24 cellular contexts compared by ENCODE assay signal in genomic region chr2:203913947-203914346, GRCh38. TPM values are rescaled to one million over a fixed set of nuclear protein-coding genes. Genes with fewer than 3 reads are reported as not detected.
A peak's percentile ranks its signal among the peaks of the same experiment; 100 is the strongest.
DNase-seq lines count a peak whose midpoint lies in the region; ATAC-seq, FAIRE-seq and TF ChIP-seq lines count a peak whose summit lies in the region.
"Had no signal": no experiment of that assay in that cellular context is flagged by ENCODE, and none has a peak within 500 bp of the region (broad histone marks: within the 10 kb centered on the region; RNA-seq: fewer than 3 reads in every experiment).

No MANE protein-coding gene starts in this region.

- no peaks in the 10 kb centered on the region for H3K36me3 Mint-ChIP-seq in activated CD4-positive, alpha-beta T cell treated with anti-CD3 and anti-CD28 coated beads for 36 hours (ENCODE audit: low read depth)
- peaks cover 6% of the 10 kb centered on the region for H3K36me3 Mint-ChIP-seq in stimulated activated effector memory CD8-positive, alpha-beta T cell treated with anti-CD3 and anti-CD28 coated beads, Interleukin-12 subunit alpha, Interleukin-12 subunit beta, amount 100 ng/mL, for 72 hours

- H2AFZ ChIP-seq in K562 (ENCODE audit: low read depth, low read length) = no peak overlapping the region

- peak overlapping the region; percentile 2 for H3K4me3 Mint-ChIP-seq in activated CD4-positive, alpha-beta T cell treated with anti-CD3 and anti-CD28 coated beads for 36 hours
- H3K4me3 Mint-ChIP-seq in stimulated activated effector memory CD8-positive, alpha-beta T cell treated with anti-CD3 and anti-CD28 coated beads, Interleukin-12 subunit alpha, Interleukin-12 subunit beta, amount 100 ng/mL, for 72 hours = peak overlapping the region; percentile 15
- H3K4me3 Mint-ChIP-seq: activated naive CD8-positive, alpha-beta T cell treated with anti-CD3 and anti-CD28 coated beads, Interleukin-2, amount 50 U/mL, for 24 hours had no signal

- H3K9me3 ChIP-seq in K562 (replicated peaks; ENCODE audit: control insufficient read depth, insufficient read depth, low read depth, low read length) = no peaks in the 10 kb centered on the region
- H3K9me3 ChIP-seq: body of pancreas, mucosa of descending colon, SK-N-SH, spleen, stomach, upper lobe of right lung had no signal

- no peaks in the 10 kb centered on the region for H4K20me1 ChIP-seq in K562 (replicated peaks; ENCODE audit: control insufficient read depth, insufficient read depth, low read length)

- intact Hi-C loops in activated CD4-positive, alpha-beta T cell treated with anti-CD3 and anti-CD28 coated beads for 36 hours (cut with DNase I, micrococcal nuclease) = no loop called here
- intact Hi-C loops in K562 (cut with micrococcal nuclease) = no loop called here

- TF ChIP-seq RAD21 in K562 (CRISPR knock-in tag; conservative IDR thresholded peaks at IDR 0.05 in 1 of 2, IDR thresholded peaks at IDR 0.05 in 1 of 2) = no peak

- BruUV-seq in K562 (replicated peaks; lab: Mats Ljungman, UMichigan) = no TSS peak

- no peaks in the 10 kb centered on the region for H3K36me3 ChIP-seq in K562 (ENCODE audit: control insufficient read depth, insufficient read depth, low read length)
- H3K36me3 ChIP-seq: spleen, stomach, upper lobe of right lung had no signal

- 0% methylated on average over 6 of the region's 8 CpGs for WGBS in K562 (ENCODE audit: insufficient coverage, low coverage, missing lambda C conversion rate)

- peaks cover 58% of the 10 kb centered on the region for H3K4me1 Mint-ChIP-seq in activated CD4-positive, alpha-beta T cell treated with anti-CD3 and anti-CD28 coated beads for 36 hours
- H3K4me1 Mint-ChIP-seq in stimulated activated effector memory CD8-positive, alpha-beta T cell treated with anti-CD3 and anti-CD28 coated beads, Interleukin-12 subunit alpha, Interleukin-12 subunit beta, amount 100 ng/mL, for 72 hours = peaks cover 37% of the 10 kb centered on the region

- in situ Hi-C loops in K562 (cut with MboI) = no loop called here

- POLR2A ChIA-PET in activated CD4-positive, alpha-beta T cell treated with anti-CD3 and anti-CD28 coated beads for 36 hours (lab: Charles Lee) = interaction anchor here (0.6 to 1.2 kb wide), 3 partner anchors 27 to 111 kb away, joined by 3 to 4 read pairs (median 4); partner anchors contain the start of gene CTLA4
- POLR2A ChIA-PET in K562 (lab: Yijun Ruan, JAX) = no interaction called here

- H3K4me2 ChIP-seq in K562 (ENCODE audit: insufficient read depth, low read length) = no peak overlapping the region
- H3K4me2 ChIP-seq: SK-N-SH had no signal

- H3K9me1 ChIP-seq in K562 (ENCODE audit: control insufficient read depth, insufficient read depth, low read length) = no peaks in the 10 kb centered on the region

- no peak for TF ChIP-seq POLR2A in K562 (conservative IDR thresholded peaks at IDR 0.05)

- no peaks in the 10 kb centered on the region; a peak in 2 of 5 replicates for H3K27me3 ChIP-seq in K562 (ENCODE audit: control insufficient read depth in 2 of 2, insufficient read depth in 2 of 2, low read length in 2 of 2)
- H3K27me3 ChIP-seq: body of pancreas, spleen, stomach, upper lobe of right lung had no signal

- DNase-seq in activated CD4-positive, alpha-beta T cell treated with anti-CD3 and anti-CD28 coated beads for 36 hours = no peak
- DNase-seq in activated CD4-positive, alpha-beta T cell treated with anti-CD3 and anti-CD28 coated beads, Interleukin-2, amount 50 U/mL, for 4 hours = no peak
- peak; percentile 62 to 69 for DNase-seq in NOMO-1 (lab: John Stamatoyannopoulos, UW; ENCODE audit: unreplicated experiment in 2 of 2)
- DNase-seq in K562 (ENCODE audit: extremely low read depth in 1 of 4, low spot score in 3 of 4) = peak; percentile 1 to 34 (median 20)
- no peak for DNase-seq in stimulated activated effector memory CD8-positive, alpha-beta T cell treated with anti-CD3 and anti-CD28 coated beads, Interleukin-12 subunit alpha, Interleukin-12 subunit beta, amount 100 ng/mL, for 72 hours (ENCODE audit: low spot score in 2 of 2)
- DNase-seq in NCI-H345 (lab: John Stamatoyannopoulos, UW) = no peak
- no peak for DNase-seq in H4 (ENCODE audit: low spot score)
- DNase-seq: 8988T; activated CD4-positive, CD25-positive, alpha-beta regulatory T cell treated with anti-CD3 and anti-CD28 coated beads, Interleukin-2, amount 50 U/mL, for 72 hours; activated naive CD8-positive, alpha-beta T cell treated with anti-CD3 and anti-CD28 coated beads, Interleukin-2, amount 50 U/mL, for 24 hours; left ventricle myocardium superior; mucosa of descending colon; SK-N-SH; spleen; stimulated activated CD4-positive, alpha-beta T cell treated with anti-CD3 and anti-CD28 coated beads, Interleukin-4, amount 100 ng/mL, for 24 hours; stomach; T-helper 9 cell; upper lobe of right lung had no signal

- no peak overlapping the region for H3K27ac ChIP-seq in K562 (ENCODE audit: extremely low read depth, low read depth, low read length)
- H3K27ac ChIP-seq: body of pancreas, stomach, upper lobe of right lung had no signal

- no peak overlapping the region for H3K27ac Mint-ChIP-seq in activated CD4-positive, alpha-beta T cell treated with anti-CD3 and anti-CD28 coated beads for 36 hours
- H3K27ac Mint-ChIP-seq in stimulated activated effector memory CD8-positive, alpha-beta T cell treated with anti-CD3 and anti-CD28 coated beads, Interleukin-12 subunit alpha, Interleukin-12 subunit beta, amount 100 ng/mL, for 72 hours = peak overlapping the region; percentile 9
- H3K27ac Mint-ChIP-seq: activated naive CD8-positive, alpha-beta T cell treated with anti-CD3 and anti-CD28 coated beads, Interleukin-2, amount 50 U/mL, for 24 hours; activated T-helper 2 cell treated with anti-CD3 and anti-CD28 coated beads, Interferon-gamma antibody, Interleukin-2, Interleukin-4, amounts not matched to agents 10 μg/mL and 5 μg/mL and 100 μg/mL, durations not matched to agents 14 hours and 24 hours and 36 hours had no signal

- H3K4me3 ChIP-seq in K562 = no peak overlapping the region
- H3K4me3 ChIP-seq: body of pancreas, mucosa of descending colon, spleen, stomach, upper lobe of right lung had no signal

- H3K9ac ChIP-seq in K562 (ENCODE audit: insufficient read depth in 1 of 2, low read depth in 2 of 2, low read length in 2 of 2) = no peak overlapping the region
- H3K9ac ChIP-seq: SK-N-SH had no signal

- TF ChIP-seq CTCF in K562 (IDR thresholded peaks at IDR 0.05 in 2 of 3, conservative IDR thresholded peaks at IDR 0.05 in 1 of 3; ENCODE audit: insufficient read depth in 2 of 3, low read depth in 1 of 3, low read length in 3 of 3) = no peak

- H3K79me2 ChIP-seq in K562 (ENCODE audit: control insufficient read depth, insufficient read depth, low read length) = no peaks in the 10 kb centered on the region

- no peak for TF ChIP-seq EP300 in K562 (IDR thresholded peaks at IDR 0.05; ENCODE audit: low read length)

- H3K9me3 Mint-ChIP-seq in activated CD4-positive, alpha-beta T cell treated with anti-CD3 and anti-CD28 coated beads for 36 hours (ENCODE audit: low read depth) = no peaks in the 10 kb centered on the region
- no peaks in the 10 kb centered on the region for H3K9me3 Mint-ChIP-seq in stimulated activated effector memory CD8-positive, alpha-beta T cell treated with anti-CD3 and anti-CD28 coated beads, Interleukin-12 subunit alpha, Interleukin-12 subunit beta, amount 100 ng/mL, for 72 hours
- H3K9me3 Mint-ChIP-seq: activated naive CD8-positive, alpha-beta T cell treated with anti-CD3 and anti-CD28 coated beads, Interleukin-2, amount 50 U/mL, for 24 hours; activated T-helper 2 cell treated with anti-CD3 and anti-CD28 coated beads, Interferon-gamma antibody, Interleukin-2, Interleukin-4, amounts not matched to agents 10 μg/mL and 5 μg/mL and 100 μg/mL, durations not matched to agents 14 hours and 24 hours and 36 hours had no signal

- CTCF ChIA-PET in activated CD4-positive, alpha-beta T cell treated with anti-CD3 and anti-CD28 coated beads for 36 hours (lab: Charles Lee) = interaction anchor here (0.7 to 1.2 kb wide), 5 partner anchors 27 to 117 kb away, joined by 3 to 6 read pairs (median 3); no protein-coding TSS in a partner anchor
- CTCF ChIA-PET in K562 (lab: Yijun Ruan, JAX; ENCODE audit: low intra/inter-chr PET ratio) = no interaction called here

- H3K27me3 Mint-ChIP-seq in activated CD4-positive, alpha-beta T cell treated with anti-CD3 and anti-CD28 coated beads for 36 hours = peaks cover 2% of the 10 kb centered on the region

- H3K4me1 ChIP-seq in K562 (replicated peaks in 1 of 2; ENCODE audit: control insufficient read depth in 2 of 2, insufficient read depth in 2 of 2, low read length in 2 of 2) = no peaks in the 10 kb centered on the region
- H3K4me1 ChIP-seq: upper lobe of right lung had no signal

- peak; percentile 23 for FAIRE-seq in K562 (lab: Jason Lieb, UNC)
- FAIRE-seq: D721Med had no signal

- ATAC-seq in activated CD4-positive, alpha-beta T cell treated with anti-CD3 and anti-CD28 coated beads for 36 hours = no peak
- ATAC-seq in K562 = 0 out of 3 replicates have a peak, but pooled peaks have one; percentile 38
- ATAC-seq in stimulated activated effector memory CD8-positive, alpha-beta T cell treated with anti-CD3 and anti-CD28 coated beads, Interleukin-12 subunit alpha, Interleukin-12 subunit beta, amount 100 ng/mL, for 72 hours = no peak
- no peak for ATAC-seq in HG03135 (IDR thresholded peaks at IDR 0.05; ENCODE audit: unreplicated experiment)
- ATAC-seq: activated naive CD8-positive, alpha-beta T cell treated with anti-CD3 and anti-CD28 coated beads, Interleukin-2, amount 50 U/mL, for 24 hours; body of pancreas; left ventricle myocardium superior; mucosa of descending colon; upper lobe of right lung had no signal

RNA-seq across cellular contexts. Expression of gene ICOS, which starts 22.6 kb away (rescaled TPM):
- total RNA-seq in activated CD4-positive, alpha-beta T cell treated with anti-CD3 and anti-CD28 coated beads for 36 hours = 100 to 1,000 TPM; 133 to 161 TPM
- not detected in 2 replicates for total RNA-seq in K562 (2011; cell fraction: chromatin; rRNA removed; ENCODE audit: low replicate concordance)
- not detected in 2 replicates for total RNA-seq in K562 (2011; cell fraction: nucleolus; rRNA removed)
- total RNA-seq in K562 (2011; cell fraction: nucleoplasm; rRNA removed) = not detected in 2 replicates
- not detected in 2 replicates for total RNA-seq in K562 (2014; rRNA removed)
- not detected in 2 replicates for total RNA-seq in K562 (2014; rRNA removed; fragmentation: Illumina TruSeq; extraction: Trizol)
- total RNA-seq in K562 (2015; rRNA removed; fragmentation: Illumina TruSeq; extraction: Trizol) = not detected in 2 replicates
- total RNA-seq in K562 (2021) = 0.27 TPM in 1 of 2 replicates, not detected in the other
- polyA plus RNA-seq in K562 (2011; rRNA removed) = not detected in 2 replicates
- not detected in 2 replicates for polyA plus RNA-seq in K562 (2011; cell fraction: cytosol; rRNA removed)
- not detected in 2 replicates for polyA plus RNA-seq in K562 (2011; cell fraction: nucleus; rRNA removed)
- not detected in 2 replicates for polyA plus RNA-seq in K562 (2012)
- not detected in 2 replicates for polyA plus RNA-seq in K562 (2014; fragmentation: Illumina TruSeq; extraction: Trizol)
- not detected for polyA plus RNA-seq in K562 (2014; fragmentation: Nextera tagmentation; extraction: Ambion mirVana)
- not detected in 2 replicates for polyA plus RNA-seq in K562 (2014; rRNA removed)
- not detected in 2 replicates for polyA minus RNA-seq in K562 (2011; rRNA and poly(A)+ RNA removed)
- polyA minus RNA-seq in K562 (2011; cell fraction: cytosol; rRNA and poly(A)+ RNA removed) = not detected in 2 replicates
- polyA minus RNA-seq in K562 (2011; cell fraction: nucleus; rRNA and poly(A)+ RNA removed) = not detected in 2 replicates
- total RNA-seq in H4 (2014; rRNA removed; shearing (Covaris generic)) = not detected in 2 replicates
- total RNA-seq: body of pancreas, left ventricle myocardium superior, renal cortical epithelial cell, RPMI7951 had no signal
- polyA plus RNA-seq: SK-N-SH had no signal

RNA-seq across cellular contexts. Expression of gene CTLA4, which starts 46.4 kb away (rescaled TPM):
- 100 to 1,000 TPM; 121 to 127 TPM for total RNA-seq in activated CD4-positive, alpha-beta T cell treated with anti-CD3 and anti-CD28 coated beads for 36 hours
- total RNA-seq in K562 (2011; cell fraction: chromatin; rRNA removed; ENCODE audit: low replicate concordance) = not detected in 2 replicates
- total RNA-seq in K562 (2011; cell fraction: nucleolus; rRNA removed) = not detected in 2 replicates
- total RNA-seq in K562 (2011; cell fraction: nucleoplasm; rRNA removed) = not detected in 2 replicates
- not detected in 2 replicates for total RNA-seq in K562 (2014; rRNA removed)
- 0.22 TPM in 1 of 2 replicates, not detected in the other for total RNA-seq in K562 (2014; rRNA removed; fragmentation: Illumina TruSeq; extraction: Trizol)
- total RNA-seq in K562 (2015; rRNA removed; fragmentation: Illumina TruSeq; extraction: Trizol) = 0.11 TPM in 1 of 2 replicates, not detected in the other
- 0.11 and 0.40 TPM in 2 replicates for total RNA-seq in K562 (2021)
- polyA plus RNA-seq in K562 (2011; rRNA removed) = not detected in 2 replicates
- not detected in 2 replicates for polyA plus RNA-seq in K562 (2011; cell fraction: cytosol; rRNA removed)
- not detected in 2 replicates for polyA plus RNA-seq in K562 (2011; cell fraction: nucleus; rRNA removed)
- polyA plus RNA-seq in K562 (2012) = 0.46 TPM in 1 of 2 replicates, not detected in the other
- 0.10 and 0.11 TPM in 2 replicates for polyA plus RNA-seq in K562 (2014; fragmentation: Illumina TruSeq; extraction: Trizol)
- polyA plus RNA-seq in K562 (2014; fragmentation: Nextera tagmentation; extraction: Ambion mirVana) = under 1 TPM in 1 of 2 experiments, not detected in 1; 0.10 TPM
- 0.08 and 0.17 TPM in 2 replicates for polyA plus RNA-seq in K562 (2014; rRNA removed)
- not detected in 2 replicates for polyA minus RNA-seq in K562 (2011; rRNA and poly(A)+ RNA removed)
- not detected in 2 replicates for polyA minus RNA-seq in K562 (2011; cell fraction: cytosol; rRNA and poly(A)+ RNA removed)
- not detected in 2 replicates for polyA minus RNA-seq in K562 (2011; cell fraction: nucleus; rRNA and poly(A)+ RNA removed)
- not detected in 2 replicates for total RNA-seq in H4 (2014; rRNA removed; shearing (Covaris generic))
- total RNA-seq: body of pancreas, left ventricle myocardium superior, renal cortical epithelial cell, RPMI7951 had no signal
- polyA plus RNA-seq: SK-N-SH had no signal

Comparison
In these comparisons a context has a peak if more than half of its experiments do, and no peak if none do; other contexts are left out.
1. DNase-seq: peak in NOMO-1 (2 of 2) and K562 (4 of 4); none in activated CD4-positive, alpha-beta T cell treated with anti-CD3 and anti-CD28 coated beads for 36 hours (single experiment), activated CD4-positive, alpha-beta T cell treated with anti-CD3 and anti-CD28 coated beads, Interleukin-2, amount 50 U/mL, for 4 hours (0 of 2), stimulated activated effector memory CD8-positive, alpha-beta T cell treated with anti-CD3 and anti-CD28 coated beads, Interleukin-12 subunit alpha, Interleukin-12 subunit beta, amount 100 ng/mL, for 72 hours (0 of 2), NCI-H345 (single experiment) and H4 (single experiment).
2. RNA of gene ICOS, which starts 22.6 kb away (total RNA-seq): 133 to 161 TPM in activated CD4-positive, alpha-beta T cell treated with anti-CD3 and anti-CD28 coated beads for 36 hours; 0.27 TPM in K562 and not detected in H4; every median in the first group is over 100 times any median in the second.
3. RNA of gene CTLA4, which starts 46.4 kb away (total RNA-seq): 121 to 127 TPM in activated CD4-positive, alpha-beta T cell treated with anti-CD3 and anti-CD28 coated beads for 36 hours; 0.11 to 0.40 TPM in K562 and not detected in H4; every median in the first group is over 10 times any median in the second.